8 cellular contexts compared by ENCODE assay signal in the genomic region with DNA sequence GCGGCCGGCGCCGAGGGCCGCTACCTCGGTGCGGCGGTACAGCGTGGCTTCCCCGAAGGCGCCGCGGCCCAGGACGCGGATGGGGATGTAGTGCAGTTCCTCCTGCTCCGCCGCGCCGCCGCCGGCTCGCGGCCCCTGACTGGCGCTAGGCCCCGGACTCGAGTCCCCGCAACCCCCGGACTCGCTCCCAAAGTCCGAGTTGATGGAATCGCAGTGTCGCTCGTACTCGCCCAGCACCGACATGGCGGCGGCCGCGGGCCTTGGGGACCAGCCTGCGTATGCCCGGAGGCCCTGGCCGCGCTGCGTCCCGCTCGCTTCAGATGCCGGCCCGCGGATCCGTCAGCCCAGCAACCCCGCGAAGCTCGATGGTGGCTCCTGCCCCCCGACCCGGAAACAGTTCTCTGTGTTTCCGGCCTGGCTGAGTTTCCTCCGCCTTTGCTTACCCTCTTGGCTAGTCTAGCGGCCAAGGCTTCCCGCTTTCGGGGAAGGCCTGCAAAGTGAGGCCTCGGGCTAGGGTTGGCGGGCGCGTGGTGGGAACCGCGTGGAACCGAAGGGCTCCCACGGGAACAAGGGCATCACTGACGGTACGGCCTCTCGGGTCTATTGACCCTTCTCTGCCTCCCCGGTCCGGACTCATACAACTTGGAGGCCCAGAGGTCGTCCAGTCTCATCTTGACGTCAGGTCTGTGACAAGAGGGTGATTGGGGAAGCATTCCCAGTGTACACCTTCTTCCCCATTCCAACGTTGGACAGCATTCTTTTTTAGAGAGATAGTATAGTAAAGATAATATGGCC. TPM values are rescaled to one million over a fixed set of nuclear protein-coding genes. Genes with fewer than 3 reads are reported as not detected.
DNase-seq lines count a peak whose midpoint lies in the region; ATAC-seq and TF ChIP-seq lines count a peak whose summit lies in the region.

Gene NEK9 (minus strand): TSS at position 370 of the 795 bp plus-strand sequence. CDS start 127 bp downstream, at position 243.

- intact Hi-C loops in Calu3 (cut with micrococcal nuclease; ENCODE audit: unreplicated experiment), result loop anchor here (2.0 kb wide), 1 partner anchor 104 kb away; no protein-coding TSS in a partner anchor

- H3K4me3 Mint-ChIP-seq in Calu3 (ENCODE audit: low read depth, unreplicated experiment), result peak within 1 kb of the TSS; percentile 82

- H3K36me3 Mint-ChIP-seq in Calu3 (ENCODE audit: insufficient read depth, unreplicated experiment), result peaks cover 50% of the 10 kb centered on the region

- DNase-seq in Calu3 (peak; percentile 85), HuH-7.5 (ENCODE audit: low spot score) (peak; percentile 60), OCI-M1 (lab: John Stamatoyannopoulos, UW) (peak; percentile 90), activated T-cell treated with anti-CD3 and anti-CD28 coated beads for 24 hours (ENCODE audit: low read depth) (peak; percentile 87), epithelial cell of esophagus (ENCODE audit: low read depth) (peak; percentile 78), mucosa of gallbladder (ENCODE audit: low spot score) (peak; percentile 90)
- peak; percentile 71 to 81 for DNase-seq in stimulated activated CD8-positive, alpha-beta memory T cell treated with anti-CD3 and anti-CD28 coated beads, Interleukin-4, amount 100 ng/mL, for 4 hours (ENCODE audit: low read depth in 2 of 2, low spot score in 1 of 2)

- H3K27ac Mint-ChIP-seq in Calu3 (ENCODE audit: unreplicated experiment), result peak within 1 kb of the TSS; percentile 98

- ATAC-seq in GM21447 (IDR thresholded peaks at IDR 0.05; ENCODE audit: unreplicated experiment), result peak; percentile 80

- no peaks in the 10 kb centered on the region for H3K27me3 Mint-ChIP-seq in Calu3 (ENCODE audit: unreplicated experiment)

- CTCF ChIA-PET in Calu3 (lab: Charles Lee), result no interaction called here

- H3K9me3 Mint-ChIP-seq in Calu3 (ENCODE audit: low read depth, unreplicated experiment), result no peaks in the 10 kb centered on the region

- TF ChIP-seq CTCF in Calu3 (IDR thresholded peaks at IDR 0.05; ENCODE audit: unreplicated experiment) (no peak), epithelial cell of esophagus (IDR thresholded peaks at IDR 0.05; ENCODE audit: insufficient read depth, low read depth, low read length, missing control alignments) (no peak)

- BruUV-seq in Calu3 (replicated peaks; lab: Mats Ljungman, UMichigan), result no TSS peak

- peaks cover 37% of the 10 kb centered on the region for H3K4me1 Mint-ChIP-seq in Calu3 (ENCODE audit: low read depth, unreplicated experiment)

- peak within 1 kb of the TSS; percentile 61 for H3K4me3 ChIP-seq in epithelial cell of esophagus (ENCODE audit: low read length)

RNA-seq across cellular contexts. Expression of gene NEK9, which starts in this region (rescaled TPM):
- total RNA-seq in Calu3 (2022) (63.4 and 65.4 TPM in 2 replicates), mucosa of gallbladder (119 TPM)

Comparison
In these comparisons a context has a peak if more than half of its experiments do, and no peak if none do; other contexts are left out.
1. Peak in every context shown above with its lines: DNase-seq, ATAC-seq and H3K4me3 ChIP-seq.